8 cellular contexts compared by ENCODE assay signal in the genomic region with DNA sequence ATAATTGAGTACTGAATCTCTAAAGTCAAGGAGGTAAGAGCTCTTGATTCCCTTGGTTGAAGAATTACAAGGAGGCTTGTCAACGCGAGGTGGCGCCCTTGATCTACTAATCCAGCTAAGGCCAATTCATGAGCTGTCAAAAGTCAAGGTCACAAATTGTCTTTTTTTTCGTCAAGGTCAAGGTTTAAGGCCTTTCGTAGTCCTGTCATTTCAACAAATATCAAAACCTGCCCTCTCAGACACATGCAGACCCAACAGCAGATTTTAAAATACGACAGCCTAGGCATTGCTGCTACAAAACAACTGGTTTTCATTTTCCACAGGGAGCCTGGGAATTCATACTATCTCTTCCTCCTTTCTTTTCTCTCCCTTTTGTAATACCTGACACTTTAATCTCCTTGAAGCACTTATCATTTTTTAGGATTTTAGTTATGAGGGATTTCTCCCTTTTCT. TPM values are rescaled to one million over a fixed set of nuclear protein-coding genes. Genes with fewer than 3 reads are reported as not detected.
DNase-seq lines count a peak whose midpoint lies in the region; ATAC-seq and TF ChIP-seq lines count a peak whose summit lies in the region.

No MANE protein-coding gene starts in this region.

- peak overlapping the region; percentile 68 for H3K4me3 Mint-ChIP-seq in type B pancreatic cell

- H3K9me2 ChIP-seq in Karpas-422 (replicated peaks; ENCODE audit: insufficient read depth, low read length) = no peaks in the 10 kb centered on the region

- H3K27ac Mint-ChIP-seq in type B pancreatic cell = no peak overlapping the region

- H3K27me3 Mint-ChIP-seq in type B pancreatic cell = peaks cover 93% of the 10 kb centered on the region

- no peak overlapping the region for H2AFZ ChIP-seq in Karpas-422 (ENCODE audit: low read length)
- H2AFZ ChIP-seq in parathyroid adenoma = no peak overlapping the region

- H3K36me3 ChIP-seq in Karpas-422 (ENCODE audit: insufficient read depth, low read length) (no peaks in the 10 kb centered on the region), parathyroid adenoma (ENCODE audit: control insufficient read depth, insufficient read depth, low read length) (no peaks in the 10 kb centered on the region)

- peak; percentile 42 for DNase-seq in Caki2 (ENCODE audit: low read depth)
- peak; percentile 92 for DNase-seq in Karpas-422
- DNase-seq in SHP77 treated with DMSO at 0.1 percent for 48 hours (lab: John Stamatoyannopoulos, UW) = peak; percentile 51
- DNase-seq in activated effector memory CD4-positive, alpha-beta T cell treated with Interleukin-2 at 50 U/mL for 16 hours = peak; percentile 68
- peak in 1 of 2 donors; percentile 92 for DNase-seq in foreskin fibroblast
- DNase-seq in type B pancreatic cell (ENCODE audit: extremely low spot score, unreplicated experiment) = peak; percentile 83

- no peaks in the 10 kb centered on the region for H3K9me3 Mint-ChIP-seq in type B pancreatic cell

- no peaks in the 10 kb centered on the region for H3K27me3 ChIP-seq in Karpas-422 (ENCODE audit: low read length)
- peaks cover 13% of the 10 kb centered on the region for H3K27me3 ChIP-seq in parathyroid adenoma (ENCODE audit: control insufficient read depth, insufficient read depth, low read length)

- TF ChIP-seq CTCF in foreskin fibroblast (IDR thresholded peaks at IDR 0.05; ENCODE audit: low read depth, low read length) = peak; percentile 66
- TF ChIP-seq CTCF in parathyroid adenoma (IDR thresholded peaks at IDR 0.05) = peak; percentile 37
- TF ChIP-seq CTCF in type B pancreatic cell (conservative IDR thresholded peaks at IDR 0.05) = peak; percentile 95

- H3K4me2 ChIP-seq in Karpas-422 (ENCODE audit: low read depth, low read length, poor library complexity, severe bottlenecking) (no peak overlapping the region), parathyroid adenoma (ENCODE audit: low read length) (no peak overlapping the region)

- H3K27ac ChIP-seq in Karpas-422 (ENCODE audit: low read length) (no peak overlapping the region), parathyroid adenoma (no peak overlapping the region)

- in situ Hi-C loops in Caki2 (cut with HindIII; ENCODE audit: low pct_unique_long_range_greater_than_20kb, low sequenced_read_pairs) = no loop called here

- no peaks in the 10 kb centered on the region for H3K36me3 Mint-ChIP-seq in type B pancreatic cell

- ATAC-seq in HG02610 (IDR thresholded peaks at IDR 0.05; ENCODE audit: unreplicated experiment) = no peak

- H3K9me3 ChIP-seq in Karpas-422 (ENCODE audit: low read length) = no peaks in the 10 kb centered on the region
- H3K9me3 ChIP-seq in parathyroid adenoma (ENCODE audit: control insufficient read depth, low read length) = no peaks in the 10 kb centered on the region

- no peak overlapping the region for H3K4me3 ChIP-seq in Karpas-422 (ENCODE audit: low read length)
- H3K4me3 ChIP-seq in foreskin fibroblast (ENCODE audit: low read depth in 1 of 2, low read length in 2 of 2) = peak overlapping the region; percentile 59 to 93
- no peak overlapping the region for H3K4me3 ChIP-seq in parathyroid adenoma (ENCODE audit: low read depth, low read length)

- H3K9ac ChIP-seq in Karpas-422 (ENCODE audit: low read length) (no peak overlapping the region), parathyroid adenoma (no peak overlapping the region)

- H3K79me2 ChIP-seq in Karpas-422 (ENCODE audit: low read length) (no peaks in the 10 kb centered on the region), parathyroid adenoma (no peaks in the 10 kb centered on the region)

- H3K4me1 ChIP-seq in Karpas-422 (ENCODE audit: low read length) = peaks cover 14% of the 10 kb centered on the region
- no peaks in the 10 kb centered on the region for H3K4me1 ChIP-seq in parathyroid adenoma

- peaks cover 7% of the 10 kb centered on the region for H3K4me1 Mint-ChIP-seq in type B pancreatic cell (ENCODE audit: unreplicated experiment)

- no peaks in the 10 kb centered on the region for H4K20me1 ChIP-seq in Karpas-422 (ENCODE audit: insufficient read depth, low read depth, low read length)

RNA-seq across cellular contexts. Expression of a gene that starts 3.6 kb away (rescaled TPM):
- 0.70 and 1.2 TPM in 2 replicates for total RNA-seq in Caki2 (2014; rRNA removed; shearing (Covaris generic); ENCODE audit: low replicate concordance)
- total RNA-seq in Karpas-422 (2014; rRNA removed; shearing (Covaris generic); ENCODE audit: low replicate concordance) = 0.07 TPM in 1 of 2 replicates, not detected in the other
- total RNA-seq in type B pancreatic cell (ENCODE audit: low replicate concordance) = 0.75 and 1.5 TPM in 2 replicates

RNA-seq across cellular contexts. Expression of a gene that starts 11.3 kb away (rescaled TPM):
- not detected in 2 replicates for total RNA-seq in Caki2 (2014; rRNA removed; shearing (Covaris generic); ENCODE audit: low replicate concordance)
- not detected in 2 replicates for total RNA-seq in Karpas-422 (2014; rRNA removed; shearing (Covaris generic); ENCODE audit: low replicate concordance)
- 1.2 TPM in 1 of 2 replicates, not detected in the other for total RNA-seq in type B pancreatic cell (ENCODE audit: low replicate concordance)

RNA-seq across cellular contexts. Expression of a gene that starts 22.2 kb away (rescaled TPM):
- total RNA-seq in Caki2 (2014; rRNA removed; shearing (Covaris generic); ENCODE audit: low replicate concordance) = 22.1 and 31.5 TPM in 2 replicates
- not detected in 2 replicates for total RNA-seq in Karpas-422 (2014; rRNA removed; shearing (Covaris generic); ENCODE audit: low replicate concordance)
- total RNA-seq in type B pancreatic cell (ENCODE audit: low replicate concordance) = 0.29 and 4.9 TPM in 2 replicates

RNA-seq across cellular contexts. Expression of a gene that starts 31.0 kb away (rescaled TPM):
- total RNA-seq in Caki2 (2014; rRNA removed; shearing (Covaris generic); ENCODE audit: low replicate concordance) = 46.9 and 62.2 TPM in 2 replicates
- not detected in 2 replicates for total RNA-seq in Karpas-422 (2014; rRNA removed; shearing (Covaris generic); ENCODE audit: low replicate concordance)
- total RNA-seq in type B pancreatic cell (ENCODE audit: low replicate concordance) = 0.67 and 4.1 TPM in 2 replicates

RNA-seq across cellular contexts. Expression of a gene that starts 39.8 kb away (rescaled TPM):
- total RNA-seq in Caki2 (2014; rRNA removed; shearing (Covaris generic); ENCODE audit: low replicate concordance) = 5.1 TPM in 1 of 2 replicates, not detected in the other
- 7.5 and 10.2 TPM in 2 replicates for total RNA-seq in Karpas-422 (2014; rRNA removed; shearing (Covaris generic); ENCODE audit: low replicate concordance)
- total RNA-seq in type B pancreatic cell (ENCODE audit: low replicate concordance) = 3.2 and 6.2 TPM in 2 replicates

Comparison
In these comparisons a context has a peak if more than half of its experiments do, and no peak if none do; other contexts are left out.
1. H3K4me3 ChIP-seq: peak in foreskin fibroblast (2 of 2); none in Karpas-422 (single experiment) and parathyroid adenoma (single experiment).
2. CTCF ChIP-seq: peak in every context shown above with its lines; median percentile 95 in type B pancreatic cell; 66 in foreskin fibroblast; 37 in parathyroid adenoma.